Comparison of ENCODE assay signal across 10 cellular contexts in the genomic region with DNA sequence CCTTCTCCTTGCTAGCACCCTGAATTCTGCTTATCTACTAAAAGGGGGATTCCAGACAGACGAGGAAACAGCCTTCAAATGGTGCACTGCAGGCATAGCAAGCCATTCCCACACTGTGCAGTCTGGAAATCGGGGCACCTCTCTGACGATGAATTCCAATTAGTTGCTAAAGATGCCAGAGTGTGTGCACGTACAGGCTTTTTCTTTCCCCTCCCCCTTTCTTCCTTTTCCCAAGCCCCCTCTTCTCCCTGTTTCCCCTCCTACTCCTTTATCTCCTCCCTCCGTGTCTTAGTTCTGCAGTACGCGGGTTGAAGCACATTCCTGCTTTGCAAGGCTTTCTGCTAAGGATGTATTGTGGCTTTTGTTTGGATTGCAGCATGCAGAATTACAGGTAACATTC. TPM values are rescaled to one million over a fixed set of nuclear protein-coding genes. Genes with fewer than 3 reads are reported as not detected.
DNase-seq lines count a peak whose midpoint lies in the region; ATAC-seq and TF ChIP-seq lines count a peak whose summit lies in the region.
"Had no signal": no experiment of that assay in that cellular context is flagged by ENCODE, and none has a peak within 500 bp of the region (broad histone marks: within the 10 kb centered on the region; RNA-seq: fewer than 3 reads in every experiment).

A gene with protein sequence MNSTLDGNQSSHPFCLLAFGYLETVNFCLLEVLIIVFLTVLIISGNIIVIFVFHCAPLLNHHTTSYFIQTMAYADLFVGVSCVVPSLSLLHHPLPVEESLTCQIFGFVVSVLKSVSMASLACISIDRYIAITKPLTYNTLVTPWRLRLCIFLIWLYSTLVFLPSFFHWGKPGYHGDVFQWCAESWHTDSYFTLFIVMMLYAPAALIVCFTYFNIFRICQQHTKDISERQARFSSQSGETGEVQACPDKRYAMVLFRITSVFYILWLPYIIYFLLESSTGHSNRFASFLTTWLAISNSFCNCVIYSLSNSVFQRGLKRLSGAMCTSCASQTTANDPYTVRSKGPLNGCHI (plus strand): TSS at position 316 of the 400 bp plus-strand sequence. CDS start 900 bp downstream, outside the sequence.

- H3K4me1 Mint-ChIP-seq in H9: peaks cover 0 to 11% of the 10 kb centered on the region in 2 experiments; a peak in 2 of 4 replicates
- H3K4me1 Mint-ChIP-seq in stimulated activated naive B cell treated with anti-CD40 and anti-IgM and Interleukin-4, amounts not matched to agents 10 μg/mL and 1 μg/mL and 100 μg/mL, for 72 hours: peaks cover 31 to 60% of the 10 kb centered on the region in 2 donors
- H3K4me1 Mint-ChIP-seq in Caco-2 (ENCODE audit: low read depth, unreplicated experiment): no peaks in the 10 kb centered on the region
- H3K4me1 Mint-ChIP-seq in T-helper 2 cell treated with Interferon-gamma antibody and Interleukin-4, amounts not matched to agents 5 μg/mL and 100 μg/mL, for 36 hours (ENCODE audit: low read depth): no peaks in the 10 kb centered on the region

- no peak within 1 kb of the TSS for H3K18ac ChIP-seq in H9 (ENCODE audit: insufficient read length, low read depth, low read length)

- no peaks in the 10 kb centered on the region for H3K23me2 ChIP-seq in H9 (ENCODE audit: insufficient read length, low read depth, low read length, poor library complexity, severe bottlenecking)

- H3K9ac ChIP-seq in H9 (ENCODE audit: extremely low read depth, insufficient read length, low read length): no peak within 1 kb of the TSS

- no peak within 1 kb of the TSS for H2BK12ac ChIP-seq in H9 (ENCODE audit: insufficient read length, low read depth, low read length)

- H3K9me3 Mint-ChIP-seq in H9 (no peaks in the 10 kb centered on the region), Caco-2 (ENCODE audit: unreplicated experiment) (no peaks in the 10 kb centered on the region)
- H3K9me3 Mint-ChIP-seq in stimulated activated naive B cell treated with anti-CD40 and anti-IgM and Interleukin-4, amounts not matched to agents 10 μg/mL and 1 μg/mL and 100 μg/mL, for 72 hours: no peaks in the 10 kb centered on the region
- H3K9me3 Mint-ChIP-seq in T-helper 2 cell treated with Interferon-gamma antibody and Interleukin-4, amounts not matched to agents 5 μg/mL and 100 μg/mL, for 36 hours: no peaks in the 10 kb centered on the region

- H3K4me3 Mint-ChIP-seq in H9: no peak within 1 kb of the TSS
- H3K4me3 Mint-ChIP-seq in stimulated activated naive B cell treated with anti-CD40 and anti-IgM and Interleukin-4, amounts not matched to agents 10 μg/mL and 1 μg/mL and 100 μg/mL, for 72 hours: peak within 1 kb of the TSS; percentile 63 to 64
- no peak within 1 kb of the TSS for H3K4me3 Mint-ChIP-seq in Caco-2 (ENCODE audit: unreplicated experiment)
- H3K4me3 Mint-ChIP-seq in T-helper 2 cell treated with Interferon-gamma antibody and Interleukin-4, amounts not matched to agents 5 μg/mL and 100 μg/mL, for 36 hours: no peak within 1 kb of the TSS
- H3K4me3 Mint-ChIP-seq: activated CD8-positive, alpha-beta T cell treated with anti-CD3 and anti-CD28 coated beads, Interleukin-2, amount 10 ng/mL, durations not matched to agents 7 days and 5 days had no signal

- TF ChIP-seq CTCF in H9 (conservative IDR thresholded peaks at IDR 0.05) (no peak), coronary artery (IDR thresholded peaks at IDR 0.05) (no peak), left lung (IDR thresholded peaks at IDR 0.05) (no peak), Caco-2 (IDR thresholded peaks at IDR 0.05; ENCODE audit: insufficient read depth in 1 of 2, low read depth in 1 of 2, low read length in 1 of 2, severe bottlenecking in 1 of 2, unreplicated experiment in 1 of 2) (no peak)

- no CpG with 5 or more reads among the region's 7 CpGs for WGBS in H9 (ENCODE audit: extremely low coverage, insufficient read length, low lambda C conversion rate)

- H3T11ph ChIP-seq in H9 (ENCODE audit: low read length): no peak within 1 kb of the TSS

- H3K27me3 ChIP-seq in H9 (ENCODE audit: insufficient read depth, low read length): no peaks in the 10 kb centered on the region
- H3K27me3 ChIP-seq in left lung: no peaks in the 10 kb centered on the region
- no peaks in the 10 kb centered on the region for H3K27me3 ChIP-seq in Caco-2 (replicated peaks; ENCODE audit: control insufficient read depth, insufficient read depth, low read length)

- no peak within 1 kb of the TSS for H2AFZ ChIP-seq in H9 (ENCODE audit: low read length)

- no peaks in the 10 kb centered on the region for H3K9me3 ChIP-seq in H9 (ENCODE audit: control insufficient read depth, low read depth, low read length)
- no peaks in the 10 kb centered on the region for H3K9me3 ChIP-seq in left lung
- no peaks in the 10 kb centered on the region for H3K9me3 ChIP-seq in Caco-2

- no peak within 1 kb of the TSS for H3K14ac ChIP-seq in H9 (ENCODE audit: insufficient read depth, low read length)

- H4K8ac ChIP-seq in H9 (replicated peaks; ENCODE audit: insufficient read length, low read depth, low read length): no peak within 1 kb of the TSS

- H2AK5ac ChIP-seq in H9 (ENCODE audit: insufficient read length, low read length): no peak within 1 kb of the TSS

- H3K36me3 ChIP-seq in left lung (peaks cover 0 to 17% of the 10 kb centered on the region in 2 donors), Caco-2 (ENCODE audit: control insufficient read depth, insufficient read depth, low read length) (0 out of 2 replicates have a peak, but pooled peaks cover 2% of the 10 kb centered on the region)

- POLR2A ChIA-PET in Caco-2 (lab: Charles Lee): no interaction called here

- no peaks in the 10 kb centered on the region for H3K79me1 ChIP-seq in H9 (ENCODE audit: insufficient read depth, low read depth, low read length, poor library complexity, severe bottlenecking)

- no peak for DNase-seq in H9
- DNase-seq in coronary artery (ENCODE audit: low spot score): no peak
- no peak for DNase-seq in left lung
- DNase-seq in stimulated activated naive B cell treated with anti-CD40 and anti-IgM and Interleukin-4, amounts not matched to agents 10 μg/mL and 1 μg/mL and 100 μg/mL, for 72 hours: no peak
- DNase-seq in CD1c-positive myeloid dendritic cell (ENCODE audit: extremely low spot score): no peak
- DNase-seq in Caco-2: no peak
- DNase-seq in T-helper 2 cell treated with Interferon-gamma antibody and Interleukin-4, amounts not matched to agents 5 μg/mL and 100 μg/mL, for 36 hours (ENCODE audit: low spot score): no peak
- DNase-seq in activated CD4-positive, alpha-beta T cell treated with anti-CD3 and anti-CD28 coated beads for 1 hour: no peak
- DNase-seq: activated CD8-positive, alpha-beta T cell treated with anti-CD3 and anti-CD28 coated beads, Interleukin-2, amount 10 ng/mL, durations not matched to agents 7 days and 5 days; activated naive CD4-positive, alpha-beta T cell treated with anti-CD3 and anti-CD28 coated beads, Interleukin-2, amount 50 U/mL, for 16 hours had no signal

- BruUV-seq in Caco-2 (replicated peaks; lab: Mats Ljungman, UMichigan): no TSS peak

- no peak within 1 kb of the TSS for H3K23ac ChIP-seq in H9 (ENCODE audit: insufficient read length, low read depth, low read length)

- no peak within 1 kb of the TSS for H3K4me2 ChIP-seq in H9 (ENCODE audit: insufficient read depth, insufficient read length, low read length)

- no peak within 1 kb of the TSS for H2BK5ac ChIP-seq in H9 (ENCODE audit: insufficient read length, low read length)

- H3K27me3 Mint-ChIP-seq in H9 (ENCODE audit: low read depth) (no peaks in the 10 kb centered on the region), Caco-2 (ENCODE audit: insufficient read depth, unreplicated experiment) (no peaks in the 10 kb centered on the region)
- H3K27me3 Mint-ChIP-seq in stimulated activated naive B cell treated with anti-CD40 and anti-IgM and Interleukin-4, amounts not matched to agents 10 μg/mL and 1 μg/mL and 100 μg/mL, for 72 hours: no peaks in the 10 kb centered on the region
- H3K27me3 Mint-ChIP-seq in T-helper 2 cell treated with Interferon-gamma antibody and Interleukin-4, amounts not matched to agents 5 μg/mL and 100 μg/mL, for 36 hours (ENCODE audit: low read depth): no peaks in the 10 kb centered on the region

- H4K5ac ChIP-seq in H9 (ENCODE audit: insufficient read length, low read depth, low read length): no peak within 1 kb of the TSS

- H3K36me3 Mint-ChIP-seq in H9 (ENCODE audit: insufficient read depth in 1 of 3, low read depth in 3 of 3) (peaks cover 0 to 19% (median 8%) of the 10 kb centered on the region in 3 experiments; a peak in 5 of 7 replicates), Caco-2 (ENCODE audit: insufficient read depth, unreplicated experiment) (peaks cover 41% of the 10 kb centered on the region)
- peaks cover 39 to 55% of the 10 kb centered on the region in 2 donors for H3K36me3 Mint-ChIP-seq in stimulated activated naive B cell treated with anti-CD40 and anti-IgM and Interleukin-4, amounts not matched to agents 10 μg/mL and 1 μg/mL and 100 μg/mL, for 72 hours
- peaks cover 11% of the 10 kb centered on the region for H3K36me3 Mint-ChIP-seq in T-helper 2 cell treated with Interferon-gamma antibody and Interleukin-4, amounts not matched to agents 5 μg/mL and 100 μg/mL, for 36 hours (ENCODE audit: low read depth)

- H3K79me2 ChIP-seq in H9 (ENCODE audit: insufficient read depth, low read length): no peaks in the 10 kb centered on the region

- no peak within 1 kb of the TSS for H3K27ac ChIP-seq in H9 (ENCODE audit: insufficient read length, low read depth, low read length)
- H3K27ac ChIP-seq in coronary artery: peak within 1 kb of the TSS; percentile 85
- H3K27ac ChIP-seq in left lung: no peak within 1 kb of the TSS

- H3K4me1 ChIP-seq in H9 (ENCODE audit: insufficient read depth, low read length): no peaks in the 10 kb centered on the region
- peaks cover 0 to 7% of the 10 kb centered on the region in 2 donors for H3K4me1 ChIP-seq in left lung
- no peaks in the 10 kb centered on the region for H3K4me1 ChIP-seq in Caco-2

- H3K4me3 ChIP-seq in coronary artery (peak within 1 kb of the TSS; percentile 68), left lung (no peak within 1 kb of the TSS), Caco-2 (ENCODE audit: low read depth, low read length) (no peak within 1 kb of the TSS)

- CTCF ChIA-PET in Caco-2 (lab: Charles Lee): no interaction called here

- H3K56ac ChIP-seq in H9 (ENCODE audit: insufficient read length, low read depth, low read length): no peak within 1 kb of the TSS

- H2BK120ac ChIP-seq in H9 (ENCODE audit: low read depth, low read length, poor library complexity, severe bottlenecking): no peak within 1 kb of the TSS

- no peak within 1 kb of the TSS for H2BK15ac ChIP-seq in H9 (ENCODE audit: low read depth, low read length)

- H2BK20ac ChIP-seq in H9 (ENCODE audit: low read depth, low read length, poor library complexity, severe bottlenecking): no peak within 1 kb of the TSS

- H3K27ac Mint-ChIP-seq in H9 (peak within 1 kb of the TSS in 2 of 3 experiments; percentile 21 to 37; a peak in 4 of 7 replicates), Caco-2 (ENCODE audit: unreplicated experiment) (no peak within 1 kb of the TSS)
- H3K27ac Mint-ChIP-seq in stimulated activated naive B cell treated with anti-CD40 and anti-IgM and Interleukin-4, amounts not matched to agents 10 μg/mL and 1 μg/mL and 100 μg/mL, for 72 hours: peak within 1 kb of the TSS; percentile 53
- no peak within 1 kb of the TSS for H3K27ac Mint-ChIP-seq in T-helper 2 cell treated with Interferon-gamma antibody and Interleukin-4, amounts not matched to agents 5 μg/mL and 100 μg/mL, for 36 hours
- H3K27ac Mint-ChIP-seq: activated CD8-positive, alpha-beta T cell treated with anti-CD3 and anti-CD28 coated beads, Interleukin-2, amount 10 ng/mL, durations not matched to agents 7 days and 5 days had no signal

- no peak within 1 kb of the TSS for H4K91ac ChIP-seq in H9 (ENCODE audit: insufficient read length, low read depth, low read length)

- no peak within 1 kb of the TSS for H3K4ac ChIP-seq in H9 (ENCODE audit: low read depth, low read length)

- intact Hi-C loops in left lung (cut with DNase I) (no loop called here), Caco-2 (cut with micrococcal nuclease; ENCODE audit: unreplicated experiment) (no loop called here)

- no peaks in the 10 kb centered on the region for H4K20me1 ChIP-seq in H9 (ENCODE audit: control insufficient read depth, insufficient read depth, insufficient read length)

- peak; percentile 16 for ATAC-seq in left lung
- no peak for ATAC-seq in stimulated activated naive B cell treated with anti-CD40 and anti-IgM and Interleukin-4, amounts not matched to agents 10 μg/mL and 1 μg/mL and 100 μg/mL, for 72 hours (replicated peaks)
- ATAC-seq: activated CD8-positive, alpha-beta T cell treated with anti-CD3 and anti-CD28 coated beads, Interleukin-2, amount 10 ng/mL, durations not matched to agents 7 days and 5 days had no signal

RNA-seq across cellular contexts. Expression of the gene that starts here (rescaled TPM):
- 0.87 and 1.0 TPM in 2 replicates for total RNA-seq in H9 (2021)
- total RNA-seq in left lung: under 1 TPM; 0.37 to 0.41 TPM
- total RNA-seq in Caco-2 (2022): 0.79 and 2.0 TPM in 2 replicates

Comparison
In these comparisons a context has a peak if more than half of its experiments do, and no peak if none do; other contexts are left out.
1. Peak in ATAC-seq in left lung; RNA of the gene not detected or under 1 TPM.
2. H3K27ac ChIP-seq: peak in coronary artery (2 of 2); none in H9 (single experiment) and left lung (0 of 2).
3. H3K27ac Mint-ChIP-seq: peak in H9 (2 of 3) and stimulated activated naive B cell treated with anti-CD40 and anti-IgM and Interleukin-4, amounts not matched to agents 10 μg/mL and 1 μg/mL and 100 μg/mL, for 72 hours (single experiment); none in Caco-2 (single experiment) and T-helper 2 cell treated with Interferon-gamma antibody and Interleukin-4, amounts not matched to agents 5 μg/mL and 100 μg/mL, for 36 hours (single experiment).
4. H3K4me3 Mint-ChIP-seq: peak in stimulated activated naive B cell treated with anti-CD40 and anti-IgM and Interleukin-4, amounts not matched to agents 10 μg/mL and 1 μg/mL and 100 μg/mL, for 72 hours (2 of 2); none in H9 (0 of 2), Caco-2 (single experiment) and T-helper 2 cell treated with Interferon-gamma antibody and Interleukin-4, amounts not matched to agents 5 μg/mL and 100 μg/mL, for 36 hours (single experiment).